In the genomic region with DNA sequence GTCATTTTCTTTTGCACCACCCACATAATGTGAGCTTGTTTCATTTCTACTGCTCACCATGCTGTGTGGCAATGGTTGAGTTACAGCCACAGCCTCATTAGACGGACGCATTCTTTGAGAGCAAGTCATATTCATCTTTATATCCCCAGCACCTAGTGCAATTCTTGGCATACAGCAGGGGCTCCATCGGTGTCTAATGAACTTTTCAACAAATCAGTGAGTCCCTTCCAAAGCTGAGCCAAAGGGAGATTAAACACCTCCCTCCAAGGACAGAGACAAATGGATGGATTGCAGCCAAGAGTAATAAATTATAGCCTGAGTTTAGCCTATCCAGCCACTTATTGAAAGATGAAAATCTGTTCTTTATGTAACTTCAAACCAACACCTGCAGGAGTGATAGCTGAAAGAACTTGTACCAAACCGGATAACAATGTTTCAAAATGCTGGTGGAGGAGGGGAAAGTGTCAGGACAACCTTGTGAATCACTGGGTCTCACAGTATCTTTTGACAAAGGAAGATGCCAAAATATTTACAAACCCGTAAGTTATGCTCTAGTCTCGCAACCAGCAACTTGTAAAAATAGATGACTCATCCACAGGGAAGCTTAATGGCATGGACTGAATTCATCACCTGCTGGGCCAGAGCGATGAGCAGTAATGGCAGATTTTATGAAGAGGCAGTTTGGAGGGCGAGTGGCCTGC, we compare ENCODE assay signal across 9 cellular contexts.
DNase-seq lines count a peak whose midpoint lies in the region; ATAC-seq, FAIRE-seq and TF ChIP-seq lines count a peak whose summit lies in the region.
"Had no signal": no experiment of that assay in that cellular context is flagged by ENCODE, and none has a peak within 500 bp of the region (broad histone marks: within the 10 kb centered on the region; RNA-seq: fewer than 3 reads in every experiment).

No MANE protein-coding gene starts in this region.

- BruUV-seq in mammary epithelial cell (replicated peaks; lab: Mats Ljungman, UMichigan) = no TSS peak

- H3K27ac ChIP-seq in mammary epithelial cell (ENCODE audit: insufficient read depth, low read depth, low read length) (peak overlapping the region; percentile 69), pancreas (no peak overlapping the region)
- H3K27ac ChIP-seq: thoracic aorta had no signal

- no peaks in the 10 kb centered on the region for H3K9me3 ChIP-seq in mammary epithelial cell (replicated peaks; ENCODE audit: insufficient read depth, low read length)
- H3K9me3 ChIP-seq in pancreas = no peaks in the 10 kb centered on the region
- H3K9me3 ChIP-seq: thoracic aorta had no signal

- no peak overlapping the region for H3K9ac ChIP-seq in mammary epithelial cell (ENCODE audit: insufficient read depth, low read length)

- H3K4me1 ChIP-seq in mammary epithelial cell (ENCODE audit: insufficient read depth, low read length) (peaks cover 31% of the 10 kb centered on the region), pancreas (no peaks in the 10 kb centered on the region)

- DNase-seq in GM04504 (ENCODE audit: low read depth) = peak; percentile 93
- peak; percentile 92 for DNase-seq in NCI-H226
- DNase-seq in mammary epithelial cell = peak; percentile 95
- DNase-seq in pancreas = peak in 1 of 6 donors; percentile 13
- DNase-seq in GM20000 (ENCODE audit: low spot score) = no peak

- no peaks in the 10 kb centered on the region for H4K20me1 ChIP-seq in mammary epithelial cell (ENCODE audit: insufficient read depth, low read length)

- H3K79me2 ChIP-seq in mammary epithelial cell (ENCODE audit: insufficient read depth, low read length) = no peaks in the 10 kb centered on the region

- intact Hi-C loops in mammary epithelial cell (cut with micrococcal nuclease) = loop anchor here (1.0 to 5.0 kb wide), 6 partner anchors 20 to 330 kb away; no protein-coding TSS in a partner anchor
- intact Hi-C loops in pancreas (cut with DNase I) = no loop called here

- CTCF ChIA-PET in mammary epithelial cell (lab: Charles Lee; ENCODE audit: low non-redundant PET) = interaction anchor here (0.9 to 1.0 kb wide), 2 partner anchors 66 to 119 kb away, joined by 4 to 7 read pairs; no protein-coding TSS in a partner anchor

- H3K4me3 ChIP-seq in mammary epithelial cell (replicated peaks in 1 of 3; ENCODE audit: insufficient read depth in 1 of 3, low read depth in 2 of 3, low read length in 3 of 3) (no peak overlapping the region), pancreas (no peak overlapping the region)
- H3K4me3 ChIP-seq: thoracic aorta had no signal

- peak overlapping the region; percentile 10 for H3K4me2 ChIP-seq in mammary epithelial cell (ENCODE audit: insufficient read depth, low read depth, low read length)

- H3K27me3 ChIP-seq in mammary epithelial cell (ENCODE audit: insufficient read depth, low read length) (no peaks in the 10 kb centered on the region), pancreas (no peaks in the 10 kb centered on the region)

- TF ChIP-seq CTCF in mammary epithelial cell (conservative IDR thresholded peaks at IDR 0.05 in 1 of 2, IDR thresholded peaks at IDR 0.05 in 1 of 2; ENCODE audit: extremely low read depth in 1 of 2, insufficient read depth in 1 of 2, low read depth in 1 of 2, low read length in 2 of 2) (no peak), pancreas (IDR thresholded peaks at IDR 0.05) (no peak), GM20000 (IDR thresholded peaks at IDR 0.05; ENCODE audit: extremely low read depth, missing control alignments) (no peak)

- WGBS in mammary epithelial cell (ENCODE audit: low coverage, missing lambda C conversion rate) = 7% methylated on average over 8 of the region's 8 CpGs
- WGBS in pancreas, 2 donors = 42 to 46% methylated on average over 8 of the region's 8 CpGs

- H3K36me3 ChIP-seq in mammary epithelial cell (ENCODE audit: insufficient read depth, low read length) (no peaks in the 10 kb centered on the region), pancreas (no peaks in the 10 kb centered on the region)
- H3K36me3 ChIP-seq: thoracic aorta had no signal

- dilution Hi-C loops in mammary epithelial cell (cut with HindIII; ENCODE audit: low sequenced_read_pairs) = loop anchor here (10.0 kb wide), 1 partner anchor 102 kb away; no protein-coding TSS in a partner anchor

- no peak for FAIRE-seq in pancreas (lab: Jason Lieb, UNC)

- peak in 3 of 4 donors; percentile 40 to 63 (median 49) for ATAC-seq in pancreas
- ATAC-seq in HG03520 (IDR thresholded peaks at IDR 0.05; ENCODE audit: unreplicated experiment) = no peak
- no peak for ATAC-seq in GM18868 (IDR thresholded peaks at IDR 0.05; ENCODE audit: unreplicated experiment)
- no peak for ATAC-seq in GM21786 (IDR thresholded peaks at IDR 0.05; ENCODE audit: unreplicated experiment)

- in situ Hi-C loops in mammary epithelial cell (cut with MboI; ENCODE audit: low sequenced_read_pairs in 2 of 2) = no loop called here

- no peak overlapping the region for H2AFZ ChIP-seq in mammary epithelial cell (ENCODE audit: low read depth, low read length)

Comparison
In these comparisons a context has a peak if more than half of its experiments do, and no peak if none do; other contexts are left out.
1. ATAC-seq: peak in pancreas (3 of 4); none in HG03520 (single experiment), GM18868 (single experiment) and GM21786 (single experiment).